In genomic region chr10:24730811-24731210, GRCh38 we compare ENCODE assay signal across 20 cellular contexts. TPM values are rescaled to one million over a fixed set of nuclear protein-coding genes. Genes with fewer than 3 reads are reported as not detected.
DNase-seq lines count a peak whose midpoint lies in the region; ATAC-seq and TF ChIP-seq lines count a peak whose summit lies in the region.
"Had no signal": no experiment of that assay in that cellular context is flagged by ENCODE, and none has a peak within 500 bp of the region (broad histone marks: within the 10 kb centered on the region; RNA-seq: fewer than 3 reads in every experiment).

No MANE protein-coding gene starts in this region.

- TF ChIP-seq CTCF in AG10803 (conservative IDR thresholded peaks at IDR 0.05; ENCODE audit: low read length), result no peak
- TF ChIP-seq CTCF in fibroblast of villous mesenchyme (IDR thresholded peaks at IDR 0.05; ENCODE audit: insufficient read depth, low read depth, low read length), result no peak
- no peak for TF ChIP-seq CTCF in mesothelial cell of epicardium (IDR thresholded peaks at IDR 0.05; ENCODE audit: unreplicated experiment)

- no peaks in the 10 kb centered on the region for H3K36me3 Mint-ChIP-seq in stimulated activated naive B cell treated with anti-CD40 and anti-IgM and Interleukin-4, amounts not matched to agents 10 μg/mL and 1 μg/mL and 100 μg/mL, for 72 hours
- no peaks in the 10 kb centered on the region for H3K36me3 Mint-ChIP-seq in mesothelial cell of epicardium
- H3K36me3 Mint-ChIP-seq: CD14-positive monocyte; CD4-positive, alpha-beta memory T cell had no signal

- no peak overlapping the region for H3K4me3 ChIP-seq in AG10803 (ENCODE audit: low read length)
- H3K4me3 ChIP-seq in fibroblast of villous mesenchyme (ENCODE audit: low read depth, low read length), result no peak overlapping the region
- H3K4me3 ChIP-seq: BLaER1 treated with 17β-estradiol and CSF1 and Interleukin-3, amounts not matched to agents 10 nM and 100 nM; GM23338 had no signal

- DNase-seq in AG10803 (ENCODE audit: low read depth), result peak; percentile 43
- peak; percentile 40 for DNase-seq in GM03348 (ENCODE audit: low spot score)
- DNase-seq in epithelial cell of prostate (ENCODE audit: low read depth, low spot score), result no peak
- DNase-seq in fibroblast of villous mesenchyme (ENCODE audit: low read depth), result peak; percentile 73
- DNase-seq in mesenteric fat pad (ENCODE audit: low spot score), result no peak
- DNase-seq in stimulated activated naive B cell treated with anti-CD40 and anti-IgM and Interleukin-4, amounts not matched to agents 10 μg/mL and 1 μg/mL and 100 μg/mL, for 72 hours, result no peak
- DNase-seq in mesothelial cell of epicardium (ENCODE audit: low spot score in 2 of 2, unreplicated experiment in 2 of 2), result no peak
- DNase-seq: AML-193; BE2C; CD4-positive, alpha-beta memory T cell; DMS53; DMS79 treated with DMSO at 0.1 percent for 48 hours; GF-D8; H9 had no signal

- H3K27ac Mint-ChIP-seq in stimulated activated naive B cell treated with anti-CD40 and anti-IgM and Interleukin-4, amounts not matched to agents 10 μg/mL and 1 μg/mL and 100 μg/mL, for 72 hours, result no peak overlapping the region
- no peak overlapping the region for H3K27ac Mint-ChIP-seq in mesothelial cell of epicardium
- H3K27ac Mint-ChIP-seq: CD14-positive monocyte; CD4-positive, alpha-beta memory T cell; GM23338; H9 had no signal

- H3K27me3 Mint-ChIP-seq in stimulated activated naive B cell treated with anti-CD40 and anti-IgM and Interleukin-4, amounts not matched to agents 10 μg/mL and 1 μg/mL and 100 μg/mL, for 72 hours, result peaks cover 0 to 9% of the 10 kb centered on the region in 2 donors
- H3K27me3 Mint-ChIP-seq in mesothelial cell of epicardium (ENCODE audit: low read depth), result no peaks in the 10 kb centered on the region
- H3K27me3 Mint-ChIP-seq: CD4-positive, alpha-beta memory T cell had no signal

- no peaks in the 10 kb centered on the region for H3K4me1 Mint-ChIP-seq in stimulated activated naive B cell treated with anti-CD40 and anti-IgM and Interleukin-4, amounts not matched to agents 10 μg/mL and 1 μg/mL and 100 μg/mL, for 72 hours
- H3K4me1 Mint-ChIP-seq in mesothelial cell of epicardium, result peaks cover 6% of the 10 kb centered on the region
- H3K4me1 Mint-ChIP-seq: CD14-positive monocyte; CD4-positive, alpha-beta memory T cell had no signal

- no peak overlapping the region for H3K4me3 Mint-ChIP-seq in stimulated activated naive B cell treated with anti-CD40 and anti-IgM and Interleukin-4, amounts not matched to agents 10 μg/mL and 1 μg/mL and 100 μg/mL, for 72 hours
- no peak overlapping the region for H3K4me3 Mint-ChIP-seq in mesothelial cell of epicardium
- H3K4me3 Mint-ChIP-seq: CD14-positive monocyte, GM23338, H9 had no signal

- ATAC-seq in stimulated activated naive B cell treated with anti-CD40 and anti-IgM and Interleukin-4, amounts not matched to agents 10 μg/mL and 1 μg/mL and 100 μg/mL, for 72 hours (replicated peaks), result no peak
- ATAC-seq in GM19455 (IDR thresholded peaks at IDR 0.05; ENCODE audit: unreplicated experiment), result no peak
- ATAC-seq: GM23338, HCT116 had no signal

- no peaks in the 10 kb centered on the region for H3K9me3 Mint-ChIP-seq in stimulated activated naive B cell treated with anti-CD40 and anti-IgM and Interleukin-4, amounts not matched to agents 10 μg/mL and 1 μg/mL and 100 μg/mL, for 72 hours
- H3K9me3 Mint-ChIP-seq in mesothelial cell of epicardium, result no peaks in the 10 kb centered on the region
- H3K9me3 Mint-ChIP-seq: CD14-positive monocyte; CD4-positive, alpha-beta memory T cell; GM23338; H9 had no signal

- H3K27ac ChIP-seq in epithelial cell of prostate, result peak overlapping the region; percentile 68
- H3K27ac ChIP-seq: 22Rv1; BLaER1 treated with 17β-estradiol and CSF1 and Interleukin-3, amounts not matched to agents 10 nM and 100 nM had no signal

RNA-seq across cellular contexts. Expression of gene ARHGAP21, which starts 7.1 kb away (rescaled TPM):
- total RNA-seq in fibroblast of villous mesenchyme (117 and 136 TPM in 2 replicates), mesenteric fat pad (131 TPM), mesothelial cell of epicardium (117 to 119 TPM (median 119 TPM) in 3 replicates)

Comparison
In these comparisons a context has a peak if more than half of its experiments do, and no peak if none do; other contexts are left out.
1. DNase-seq: peak in AG10803 (single experiment), GM03348 (single experiment) and fibroblast of villous mesenchyme (single experiment); none in epithelial cell of prostate (single experiment), mesenteric fat pad (single experiment), stimulated activated naive B cell treated with anti-CD40 and anti-IgM and Interleukin-4, amounts not matched to agents 10 μg/mL and 1 μg/mL and 100 μg/mL, for 72 hours (single experiment) and mesothelial cell of epicardium (0 of 2).